1 cellular context compared by ENCODE assay signal in the genomic region with DNA sequence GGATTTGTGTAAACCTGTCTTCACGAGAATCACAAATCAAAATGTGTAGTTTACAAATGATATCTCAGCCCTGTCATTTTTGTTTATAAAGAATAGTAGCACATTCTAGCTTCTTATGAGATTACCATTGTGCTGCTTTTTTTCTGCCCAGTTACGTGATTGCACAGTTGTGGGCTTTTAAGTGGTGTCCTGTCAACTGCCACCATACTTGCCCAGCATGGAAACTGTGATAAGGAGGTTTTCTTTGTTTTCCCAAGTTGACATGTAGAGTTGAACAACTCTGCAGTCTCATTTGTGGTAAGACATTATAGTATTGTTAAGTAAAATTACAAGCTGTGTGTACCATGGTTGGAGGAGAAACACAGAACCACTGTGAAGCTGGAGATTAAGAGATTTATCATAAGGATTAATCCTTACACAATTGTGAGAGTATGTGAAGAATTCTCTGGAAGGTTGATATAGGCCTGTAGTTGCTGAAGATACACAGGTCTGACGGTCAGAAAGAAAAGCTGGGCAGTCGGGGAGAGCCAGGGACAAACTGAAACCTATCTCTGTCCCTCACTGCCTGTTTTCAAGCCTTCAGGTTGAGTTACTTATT.
TF ChIP-seq lines count a peak whose summit lies in the region.

No MANE protein-coding gene starts in this region.

TF ChIP-seq in HCT116, 20 proteins besides CTCF, POLR2A, EP300 and RAD21 (continued from another document):
- TF ChIP-seq ELF1 (IDR thresholded peaks at IDR 0.05; ENCODE audit: borderline replicate concordance, low read depth) (no peak), ZFX (IDR thresholded peaks at IDR 0.05) (no peak), CEBPB (IDR thresholded peaks at IDR 0.05; ENCODE audit: low read depth) (no peak), TCF7L2 (IDR thresholded peaks at IDR 0.05; ENCODE audit: borderline replicate concordance, extremely low read depth, insufficient read depth, insufficient read length) (no peak), SIN3A (IDR thresholded peaks at IDR 0.05; ENCODE audit: low read depth) (no peak), EZH2 (IDR thresholded peaks at IDR 0.05) (no peak), YY1 (IDR thresholded peaks at IDR 0.05; ENCODE audit: extremely low read depth, insufficient replicate concordance, low read depth, low read length) (no peak), SRF (IDR thresholded peaks at IDR 0.05; ENCODE audit: low read depth) (no peak), POLR2AphosphoS5 (IDR thresholded peaks at IDR 0.05; ENCODE audit: low read depth, low read length) (no peak)
- TF ChIP-seq, protein P1, sequence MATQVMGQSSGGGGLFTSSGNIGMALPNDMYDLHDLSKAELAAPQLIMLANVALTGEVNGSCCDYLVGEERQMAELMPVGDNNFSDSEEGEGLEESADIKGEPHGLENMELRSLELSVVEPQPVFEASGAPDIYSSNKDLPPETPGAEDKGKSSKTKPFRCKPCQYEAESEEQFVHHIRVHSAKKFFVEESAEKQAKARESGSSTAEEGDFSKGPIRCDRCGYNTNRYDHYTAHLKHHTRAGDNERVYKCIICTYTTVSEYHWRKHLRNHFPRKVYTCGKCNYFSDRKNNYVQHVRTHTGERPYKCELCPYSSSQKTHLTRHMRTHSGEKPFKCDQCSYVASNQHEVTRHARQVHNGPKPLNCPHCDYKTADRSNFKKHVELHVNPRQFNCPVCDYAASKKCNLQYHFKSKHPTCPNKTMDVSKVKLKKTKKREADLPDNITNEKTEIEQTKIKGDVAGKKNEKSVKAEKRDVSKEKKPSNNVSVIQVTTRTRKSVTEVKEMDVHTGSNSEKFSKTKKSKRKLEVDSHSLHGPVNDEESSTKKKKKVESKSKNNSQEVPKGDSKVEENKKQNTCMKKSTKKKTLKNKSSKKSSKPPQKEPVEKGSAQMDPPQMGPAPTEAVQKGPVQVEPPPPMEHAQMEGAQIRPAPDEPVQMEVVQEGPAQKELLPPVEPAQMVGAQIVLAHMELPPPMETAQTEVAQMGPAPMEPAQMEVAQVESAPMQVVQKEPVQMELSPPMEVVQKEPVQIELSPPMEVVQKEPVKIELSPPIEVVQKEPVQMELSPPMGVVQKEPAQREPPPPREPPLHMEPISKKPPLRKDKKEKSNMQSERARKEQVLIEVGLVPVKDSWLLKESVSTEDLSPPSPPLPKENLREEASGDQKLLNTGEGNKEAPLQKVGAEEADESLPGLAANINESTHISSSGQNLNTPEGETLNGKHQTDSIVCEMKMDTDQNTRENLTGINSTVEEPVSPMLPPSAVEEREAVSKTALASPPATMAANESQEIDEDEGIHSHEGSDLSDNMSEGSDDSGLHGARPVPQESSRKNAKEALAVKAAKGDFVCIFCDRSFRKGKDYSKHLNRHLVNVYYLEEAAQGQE (IDR thresholded peaks at IDR 0.05; ENCODE audit: low read depth): no peak
